In genomic region chr7:151826321-151826720, GRCh38 we compare ENCODE assay signal across 5 cellular contexts. TPM values are rescaled to one million over a fixed set of nuclear protein-coding genes. Genes with fewer than 3 reads are reported as not detected.
A peak's percentile ranks its signal among the peaks of the same experiment; 100 is the strongest.
DNase-seq lines count a peak whose midpoint lies in the region; ATAC-seq, FAIRE-seq and TF ChIP-seq lines count a peak whose summit lies in the region.
"Not testable (repeated sequence)": the region's sequence is repeated elsewhere in the genome, so short reads cannot be mapped to it uniquely, and the experiment has no call there.

No MANE protein-coding gene starts in this region.

- not testable (repeated sequence) for H3K4me3 ChIP-seq in A673 (ENCODE audit: low read depth, low read length, poor library complexity, severe bottlenecking); SJCRH30; K562

- H3K27ac ChIP-seq in A673 (ENCODE audit: low read depth, low read length, poor library complexity, severe bottlenecking); K562 (ENCODE audit: extremely low read depth, low read depth, low read length): not testable (repeated sequence)
- peak overlapping the region; percentile 99 for H3K27ac ChIP-seq in SJCRH30

- H3K27ac Mint-ChIP-seq in CD14-positive monocyte = peak overlapping the region; percentile 71 to 88 (median 83)

- H3K27me3 Mint-ChIP-seq in CD14-positive monocyte (ENCODE audit: low read depth in 3 of 3) = not testable (repeated sequence)

- H3K9me1 ChIP-seq in K562 (ENCODE audit: control insufficient read depth, insufficient read depth, low read length) = not testable (repeated sequence)

- not testable (repeated sequence) for H3K79me2 ChIP-seq in K562 (ENCODE audit: control insufficient read depth, insufficient read depth, low read length)

- peaks cover 15 to 32% of the 10 kb centered on the region in 2 donors for H3K36me3 Mint-ChIP-seq in CD14-positive monocyte

- TF ChIP-seq POLR2A in K562 (conservative IDR thresholded peaks at IDR 0.05) = not testable (repeated sequence)

- in situ Hi-C loops in K562 (cut with MboI) = not testable (repeated sequence)

- peaks cover 26% of the 10 kb centered on the region for H3K4me1 Mint-ChIP-seq in CD14-positive monocyte

- H3K4me1 ChIP-seq in A673 (ENCODE audit: insufficient read depth, low read length, poor library complexity, severe bottlenecking) = peaks cover 30% of the 10 kb centered on the region
- peaks cover 40% of the 10 kb centered on the region for H3K4me1 ChIP-seq in SJCRH30
- not testable (repeated sequence) for H3K4me1 ChIP-seq in K562 (replicated peaks in 1 of 2; ENCODE audit: control insufficient read depth in 2 of 2, insufficient read depth in 2 of 2, low read length in 2 of 2)

- not testable (repeated sequence) for BruUV-seq in A673 (replicated peaks; lab: Mats Ljungman, UMichigan); K562 (replicated peaks; lab: Mats Ljungman, UMichigan)

- FAIRE-seq in K562 (lab: Jason Lieb, UNC) = not testable (repeated sequence)

- DNase-seq in A673 (ENCODE audit: low spot score) (peak; percentile 38), dermis microvascular lymphatic vessel endothelial cell (ENCODE audit: low read depth in 2 of 2) (peak; percentile 20 to 70)
- DNase-seq in CD14-positive monocyte (ENCODE audit: low spot score); SJCRH30; K562 (ENCODE audit: extremely low read depth in 1 of 4, low spot score in 3 of 4): not testable (repeated sequence)

- CTCF ChIA-PET in A673 (lab: Charles Lee) = interaction anchor here (0.5 kb wide), 1 partner anchor 155 kb away, joined by 6 read pairs; no protein-coding TSS in a partner anchor
- CTCF ChIA-PET in K562 (lab: Yijun Ruan, JAX; ENCODE audit: low intra/inter-chr PET ratio) = not testable (repeated sequence)

- not testable (repeated sequence) for H3K9me3 ChIP-seq in A673 (ENCODE audit: low read depth, low read length, poor library complexity, severe bottlenecking); SJCRH30 (replicated peaks); K562 (replicated peaks; ENCODE audit: control insufficient read depth, insufficient read depth, low read depth, low read length)

- H4K20me1 ChIP-seq in K562 (replicated peaks; ENCODE audit: control insufficient read depth, insufficient read depth, low read length) = not testable (repeated sequence)

- not testable (repeated sequence) for H3K9ac ChIP-seq in K562 (ENCODE audit: insufficient read depth in 1 of 2, low read depth in 2 of 2, low read length in 2 of 2)

- not testable (repeated sequence) for H3K27me3 ChIP-seq in A673 (replicated peaks; ENCODE audit: insufficient read depth, low read depth, low read length, poor library complexity); SJCRH30
- peaks cover 47 to 60% of the 10 kb centered on the region in 2 experiments for H3K27me3 ChIP-seq in K562 (ENCODE audit: control insufficient read depth in 2 of 2, insufficient read depth in 2 of 2, low read length in 2 of 2)

- not testable (repeated sequence) for ATAC-seq in K562

- not testable (repeated sequence) for H3K36me3 ChIP-seq in A673 (ENCODE audit: insufficient read depth, low read length, poor library complexity, severe bottlenecking); SJCRH30; K562 (ENCODE audit: control insufficient read depth, insufficient read depth, low read length)

- TF ChIP-seq CTCF in A673 (conservative IDR thresholded peaks at IDR 0.05; ENCODE audit: low read depth, low read length); CD14-positive monocyte (IDR thresholded peaks at IDR 0.05); K562 (IDR thresholded peaks at IDR 0.05 in 2 of 3, conservative IDR thresholded peaks at IDR 0.05 in 1 of 3; ENCODE audit: insufficient read depth in 2 of 3, low read depth in 1 of 3, low read length in 3 of 3): not testable (repeated sequence)

- POLR2A ChIA-PET in A673 (lab: Charles Lee; ENCODE audit: low non-redundant PET) = not testable (repeated sequence)
- POLR2A ChIA-PET in K562 (lab: Yijun Ruan, JAX) = interaction anchor here (1.5 kb wide), 1 partner anchor 17 kb away, joined by 4 read pairs; no protein-coding TSS in a partner anchor

- WGBS in K562 (ENCODE audit: insufficient coverage, low coverage, missing lambda C conversion rate) = 2% methylated on average over 6 of the region's 6 CpGs

- not testable (repeated sequence) for H3K4me2 ChIP-seq in K562 (ENCODE audit: insufficient read depth, low read length)

- H3K9me3 Mint-ChIP-seq in CD14-positive monocyte = not testable (repeated sequence)

- not testable (repeated sequence) for TF ChIP-seq EP300 in K562 (IDR thresholded peaks at IDR 0.05; ENCODE audit: low read length)

- H2AFZ ChIP-seq in K562 (ENCODE audit: low read depth, low read length) = not testable (repeated sequence)

- intact Hi-C loops in A673 (cut with micrococcal nuclease; ENCODE audit: unreplicated experiment); CD14-positive monocyte (cut with micrococcal nuclease); K562 (cut with micrococcal nuclease): not testable (repeated sequence)

- not testable (repeated sequence) for H3K4me3 Mint-ChIP-seq in CD14-positive monocyte

- not testable (repeated sequence) for TF ChIP-seq RAD21 in K562 (CRISPR knock-in tag; conservative IDR thresholded peaks at IDR 0.05 in 1 of 2, IDR thresholded peaks at IDR 0.05 in 1 of 2)

TF ChIP-seq in K562, 482 proteins besides CTCF, POLR2A, EP300 and RAD21:
- TF ChIP-seq SPI1 (IDR thresholded peaks at IDR 0.05; ENCODE audit: borderline replicate concordance, low read depth, low read length) = 0 out of 2 replicates have a peak, but pooled peaks have one; percentile 4

RNA-seq across cellular contexts. Expression of gene PRKAG2, which starts 50.6 kb away (rescaled TPM):
- 10.3 and 11.6 TPM in 2 replicates for total RNA-seq in A673 (2021)
- 10 to 100 TPM; 29.2 to 30.9 TPM for polyA plus RNA-seq in CD14-positive monocyte
- 9.5 and 10.9 TPM in 2 replicates for total RNA-seq in SJCRH30 (2014; rRNA removed; shearing (Covaris generic))
- total RNA-seq in K562 (2011; cell fraction: chromatin; rRNA removed; ENCODE audit: low replicate concordance) = 7.2 and 11.4 TPM in 2 replicates
- total RNA-seq in K562 (2011; cell fraction: nucleolus; rRNA removed) = 2.8 and 4.7 TPM in 2 replicates
- 4.8 and 6.9 TPM in 2 replicates for total RNA-seq in K562 (2011; cell fraction: nucleoplasm; rRNA removed)
- total RNA-seq in K562 (2014; rRNA removed) = 3.1 TPM in 2 replicates
- total RNA-seq in K562 (2014; rRNA removed; fragmentation: Illumina TruSeq; extraction: Trizol) = 3.3 and 3.9 TPM in 2 replicates
- total RNA-seq in K562 (2015; rRNA removed; fragmentation: Illumina TruSeq; extraction: Trizol) = 1.8 and 2.8 TPM in 2 replicates
- total RNA-seq in K562 (2021) = 3.6 and 5.0 TPM in 2 replicates
- 3.8 and 5.6 TPM in 2 replicates for polyA plus RNA-seq in K562 (2011; rRNA removed)
- 1.3 and 1.8 TPM in 2 replicates for polyA plus RNA-seq in K562 (2011; cell fraction: cytosol; rRNA removed)
- 3.0 and 4.6 TPM in 2 replicates for polyA plus RNA-seq in K562 (2011; cell fraction: nucleus; rRNA removed)
- polyA plus RNA-seq in K562 (2012) = 2.3 and 2.7 TPM in 2 replicates
- 3.2 and 4.0 TPM in 2 replicates for polyA plus RNA-seq in K562 (2014; fragmentation: Illumina TruSeq; extraction: Trizol)
- polyA plus RNA-seq in K562 (2014; fragmentation: Nextera tagmentation; extraction: Ambion mirVana) = 1 to 10 TPM in 1 of 2 experiments, under 1 TPM in 1; 0.99 to 1.1 TPM
- 3.5 and 3.6 TPM in 2 replicates for polyA plus RNA-seq in K562 (2014; rRNA removed)
- polyA minus RNA-seq in K562 (2011; rRNA and poly(A)+ RNA removed) = 4.2 and 6.0 TPM in 2 replicates
- polyA minus RNA-seq in K562 (2011; cell fraction: cytosol; rRNA and poly(A)+ RNA removed) = 2.1 TPM in 1 of 2 replicates, not detected in the other
- 2.4 and 2.7 TPM in 2 replicates for polyA minus RNA-seq in K562 (2011; cell fraction: nucleus; rRNA and poly(A)+ RNA removed)
- 15.9 and 17.5 TPM in 2 replicates for total RNA-seq in dermis microvascular lymphatic vessel endothelial cell
